Comparison of ENCODE assay signal across 10 cellular contexts in the genomic region with DNA sequence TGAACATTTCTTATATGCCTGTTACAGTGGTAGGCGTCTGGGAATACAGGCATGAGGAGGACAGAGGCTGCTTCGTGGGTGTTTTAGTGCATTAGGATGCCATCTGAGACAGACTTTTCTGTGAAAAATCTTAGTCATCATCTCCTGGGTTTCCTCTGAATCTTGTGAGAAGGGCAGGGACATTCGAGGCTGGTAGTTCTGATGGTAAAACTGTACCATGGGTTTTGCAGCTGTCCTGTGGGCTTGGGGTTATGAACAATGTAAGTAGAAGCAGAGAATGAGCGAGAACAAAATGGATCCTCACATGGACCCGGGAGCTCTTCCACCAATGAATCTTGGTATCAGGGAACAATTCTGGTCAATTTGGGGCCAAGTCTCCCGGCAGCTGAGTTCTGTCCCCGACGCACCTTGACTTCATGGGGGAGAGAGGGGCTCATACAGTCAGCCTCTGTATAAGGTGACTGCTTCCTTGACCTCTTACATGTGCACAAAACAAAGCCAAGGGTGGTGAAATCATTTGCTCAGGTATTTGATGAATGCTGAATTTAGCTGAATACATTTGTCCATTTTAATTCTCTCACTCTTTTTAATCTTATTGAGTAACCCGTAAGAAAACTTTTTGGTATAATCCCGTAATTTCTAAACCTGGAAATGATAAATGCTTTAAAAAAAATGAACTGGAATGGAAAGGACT.
DNase-seq lines count a peak whose midpoint lies in the region; ATAC-seq and TF ChIP-seq lines count a peak whose summit lies in the region.
"Had no signal": no experiment of that assay in that cellular context is flagged by ENCODE, and none has a peak within 500 bp of the region (broad histone marks: within the 10 kb centered on the region; RNA-seq: fewer than 3 reads in every experiment).

No MANE protein-coding gene starts in this region.

- H3K4me2 ChIP-seq in HCT116 (ENCODE audit: low read length), result peak overlapping the region; percentile 54
- H3K4me2 ChIP-seq in mammary epithelial cell (ENCODE audit: insufficient read depth, low read depth, low read length), result peak overlapping the region; percentile 24

- no peaks in the 10 kb centered on the region for H3K9me3 ChIP-seq in HCT116 (ENCODE audit: control insufficient read depth in 1 of 2, insufficient read depth in 1 of 2, low read depth in 1 of 2, low read length in 2 of 2)
- no peaks in the 10 kb centered on the region for H3K9me3 ChIP-seq in mammary epithelial cell (replicated peaks; ENCODE audit: insufficient read depth, low read length)

- H4K20me1 ChIP-seq in HCT116 (ENCODE audit: insufficient read depth), result no peaks in the 10 kb centered on the region
- no peaks in the 10 kb centered on the region for H4K20me1 ChIP-seq in mammary epithelial cell (ENCODE audit: insufficient read depth, low read length)

- no peak for TF ChIP-seq CTCF in HCT116 (IDR thresholded peaks at IDR 0.05 in 2 of 3, conservative IDR thresholded peaks at IDR 0.05 in 1 of 3; ENCODE audit: borderline replicate concordance in 1 of 3, insufficient read depth in 1 of 3, low read depth in 2 of 3, low read length in 2 of 3)
- no peak for TF ChIP-seq CTCF in mammary epithelial cell (conservative IDR thresholded peaks at IDR 0.05 in 1 of 2, IDR thresholded peaks at IDR 0.05 in 1 of 2; ENCODE audit: extremely low read depth in 1 of 2, insufficient read depth in 1 of 2, low read depth in 1 of 2, low read length in 2 of 2)

- dilution Hi-C loops in mammary epithelial cell (cut with HindIII; ENCODE audit: low sequenced_read_pairs), result loop anchor here (5.0 kb wide), 1 partner anchor 47 kb away; no protein-coding TSS in a partner anchor

- RAD21 ChIA-PET in HCT116 (lab: Charles Lee; ENCODE audit: low non-redundant PET in 1 of 2, low total read pairs in 2 of 2, uncharacterized antibody in 2 of 2, unreplicated experiment in 2 of 2), result no interaction called here

- WGBS in mammary epithelial cell (ENCODE audit: low coverage, missing lambda C conversion rate), result 65% methylated on average over 10 of the region's 10 CpGs

- CTCF ChIA-PET in HCT116 (lab: Charles Lee) (interaction anchor here (1.0 to 1.2 kb wide), 2 partner anchors 16 to 259 kb away, joined by 3 read pairs; no protein-coding TSS in a partner anchor), mammary epithelial cell (lab: Charles Lee; ENCODE audit: low non-redundant PET) (interaction anchor here (0.6 kb wide), 1 partner anchor 11 kb away, joined by 3 read pairs; no protein-coding TSS in a partner anchor)

- peaks cover 18% of the 10 kb centered on the region; the same call in 1 of the 2 replicates for H3K79me2 ChIP-seq in HCT116 (ENCODE audit: insufficient read depth, low read length)
- H3K79me2 ChIP-seq in mammary epithelial cell (ENCODE audit: insufficient read depth, low read length), result no peaks in the 10 kb centered on the region

- H3K27ac ChIP-seq in HCT116 (ENCODE audit: low read depth, low read length) (peak overlapping the region; percentile 97), mammary epithelial cell (ENCODE audit: insufficient read depth, low read depth, low read length) (peak overlapping the region; percentile 85)

- ATAC-seq in HCT116 (peak; percentile 31), GM21390 (IDR thresholded peaks at IDR 0.05; ENCODE audit: unreplicated experiment) (no peak)

- no peaks in the 10 kb centered on the region for H3K9me2 ChIP-seq in HCT116 (ENCODE audit: insufficient read depth)

- no peak overlapping the region for H2AFZ ChIP-seq in HCT116 (ENCODE audit: low read depth, low read length, poor library complexity, severe bottlenecking)
- peak overlapping the region; percentile 7 for H2AFZ ChIP-seq in mammary epithelial cell (ENCODE audit: low read depth, low read length)

- DNase-seq in AG08396 (ENCODE audit: low spot score), result peak; percentile 15
- DNase-seq in HCT116 (ENCODE audit: low read depth, low spot score), result no peak
- peak; percentile 39 for DNase-seq in mammary epithelial cell
- DNase-seq in occipital lobe (lab: John Stamatoyannopoulos, UW), result peak; percentile 15
- no peak for DNase-seq in kidney glomerular epithelial cell (lab: John Stamatoyannopoulos, UW)
- DNase-seq in NCI-H187 treated with DMSO at 0.1 percent for 48 hours (lab: John Stamatoyannopoulos, UW), result no peak
- no peak for DNase-seq in NCI-H510A treated with DMSO at 0.1 percent for 48 hours (lab: John Stamatoyannopoulos, UW)
- DNase-seq: activated CD8-positive, alpha-beta memory T cell treated with anti-CD3 and anti-CD28 coated beads for 24 hours; NCI-H146 had no signal

- BruUV-seq in HCT116 (replicated peaks; lab: Mats Ljungman, UMichigan) (no TSS peak), mammary epithelial cell (replicated peaks; lab: Mats Ljungman, UMichigan) (TSS peak; percentile 50)

- intact Hi-C loops in HCT116 (cut with micrococcal nuclease) (loop anchor here (10.0 kb wide), 1 partner anchor 225 kb away; the partner anchor contains the start of gene SLC45A1), mammary epithelial cell (cut with micrococcal nuclease) (no loop called here)

- no peak for TF ChIP-seq RAD21 in HCT116 (IDR thresholded peaks at IDR 0.05; ENCODE audit: low read depth)

- in situ Hi-C loops in mammary epithelial cell (cut with MboI; ENCODE audit: low sequenced_read_pairs in 2 of 2), result no loop called here

- H3K4me3 ChIP-seq in HCT116 (replicated peaks in 1 of 2; ENCODE audit: low read depth in 1 of 2, low read length in 2 of 2) (no peak overlapping the region), mammary epithelial cell (replicated peaks in 1 of 3; ENCODE audit: insufficient read depth in 1 of 3, low read depth in 2 of 3, low read length in 3 of 3) (no peak overlapping the region)

- H3K9ac ChIP-seq in HCT116 (ENCODE audit: low read length) (peak overlapping the region; percentile 63), mammary epithelial cell (ENCODE audit: insufficient read depth, low read length) (no peak overlapping the region)

- H3K4me1 ChIP-seq in HCT116 (ENCODE audit: control insufficient read depth in 1 of 2, insufficient read depth in 2 of 2, low read length in 2 of 2), result peaks cover 96 to 100% of the 10 kb centered on the region in 2 experiments
- peaks cover 41% of the 10 kb centered on the region for H3K4me1 ChIP-seq in mammary epithelial cell (ENCODE audit: insufficient read depth, low read length)

- H3K36me3 ChIP-seq in HCT116 (ENCODE audit: control insufficient read depth in 1 of 2, insufficient read depth in 2 of 2, low read length in 2 of 2) (no peaks in the 10 kb centered on the region), mammary epithelial cell (ENCODE audit: insufficient read depth, low read length) (no peaks in the 10 kb centered on the region)

- POLR2A ChIA-PET in HCT116 (lab: Charles Lee), result interaction anchor here (0.7 to 4.5 kb wide), 15 partner anchors 12 to 105 kb away, joined by 3 to 38 read pairs (median 4); no protein-coding TSS in a partner anchor

- H3K27me3 ChIP-seq in HCT116 (ENCODE audit: insufficient read depth, low read length), result no peaks in the 10 kb centered on the region
- H3K27me3 ChIP-seq in mammary epithelial cell (ENCODE audit: insufficient read depth, low read length), result no peaks in the 10 kb centered on the region

- no peak for TF ChIP-seq POLR2A in HCT116 (IDR thresholded peaks at IDR 0.05; ENCODE audit: borderline replicate concordance, extremely low read depth, insufficient read depth, insufficient read length)

TF ChIP-seq in HCT116, 20 proteins besides CTCF, POLR2A, EP300 and RAD21:
- no peak for TF ChIP-seq ZFX (IDR thresholded peaks at IDR 0.05)
- no peak for TF ChIP-seq ATF3 (IDR thresholded peaks at IDR 0.05)
- no peak for TF ChIP-seq JUND (IDR thresholded peaks at IDR 0.05)
- TF ChIP-seq POLR2AphosphoS5 (IDR thresholded peaks at IDR 0.05; ENCODE audit: low read depth, low read length), result 0 out of 2 replicates have a peak, but pooled peaks have one; percentile 19

Comparison
In these comparisons a context has a peak if more than half of its experiments do, and no peak if none do; other contexts are left out.
1. DNase-seq: peak in AG08396 (single experiment), mammary epithelial cell (single experiment) and occipital lobe (single experiment); none in HCT116 (single experiment), kidney glomerular epithelial cell (single experiment), NCI-H187 treated with DMSO at 0.1 percent for 48 hours (single experiment) and NCI-H510A treated with DMSO at 0.1 percent for 48 hours (single experiment).